8 cellular contexts compared by ENCODE assay signal in genomic region chr11:37504066-37504611, GRCh38.
DNase-seq lines count a peak whose midpoint lies in the region; FAIRE-seq and TF ChIP-seq lines count a peak whose summit lies in the region.

No MANE protein-coding gene starts in this region.

- H3K18ac ChIP-seq in H1 (ENCODE audit: extremely low read depth, low read length), result no peak overlapping the region

- H3K4me1 Mint-ChIP-seq in activated CD4-positive, alpha-beta T cell treated with anti-CD3 and anti-CD28 coated beads, Interleukin-2, amount 10 ng/mL, durations not matched to agents 7 days and 5 days, result peaks cover 1% of the 10 kb centered on the region

- H3K36me3 Mint-ChIP-seq in activated CD4-positive, alpha-beta T cell treated with anti-CD3 and anti-CD28 coated beads, Interleukin-2, amount 10 ng/mL, durations not matched to agents 7 days and 5 days (ENCODE audit: low read depth), result no peaks in the 10 kb centered on the region

- no peak overlapping the region for H2AK5ac ChIP-seq in H1 (ENCODE audit: low read depth, low read length)

- no peak overlapping the region for H2BK15ac ChIP-seq in H1 (ENCODE audit: low read length)

- H4K8ac ChIP-seq in H1 (ENCODE audit: extremely low read depth, insufficient read depth, low read length), result no peak overlapping the region

- no peak overlapping the region for H4K91ac ChIP-seq in H1 (replicated peaks; ENCODE audit: insufficient read length, low read length)

- H2BK20ac ChIP-seq in H1 (ENCODE audit: low read length), result no peak overlapping the region

- no peak for FAIRE-seq in H1 (lab: Jason Lieb, UNC)

- TF ChIP-seq EP300 in H1 (IDR thresholded peaks at IDR 0.05; ENCODE audit: borderline replicate concordance in 1 of 2, low read depth in 2 of 2, low read length in 2 of 2), result no peak

- H2AFZ ChIP-seq in GM23248 (no peak overlapping the region), H1 (ENCODE audit: low read length) (peak overlapping the region; percentile 57; the same call in 1 of the 2 replicates), smooth muscle cell (ENCODE audit: low read depth) (no peak overlapping the region)

- WGBS in GM23248 (ENCODE audit: low coverage in 1 of 2, low lambda C conversion rate in 2 of 2, missing lambda C conversion rate in 2 of 2), 2 experiments, result 16 to 17% methylated on average over 3 of the region's 3 CpGs
- 68% methylated on average over 3 of the region's 3 CpGs; no CpG with 5 or more reads in 1 of the 2 experiments for WGBS in H1 (ENCODE audit: extremely low coverage in 1 of 2, insufficient coverage in 1 of 2, insufficient read length in 1 of 2, insufficient replicate concordance in 2 of 2, low coverage in 1 of 2, low lambda C conversion rate in 2 of 2, missing lambda C conversion rate in 1 of 2), 2 experiments
- WGBS in smooth muscle cell (ENCODE audit: low lambda C conversion rate), result 5% methylated on average over 3 of the region's 3 CpGs

- no peak overlapping the region for H3K9ac ChIP-seq in GM23248
- H3K9ac ChIP-seq in HUES48 (ENCODE audit: low read depth, low read length), result no peak overlapping the region; the same call in 1 of the 2 replicates
- H3K9ac ChIP-seq in H1 (replicated peaks in 1 of 4; ENCODE audit: extremely low read depth in 1 of 4, low read depth in 3 of 4, low read length in 3 of 4), result no peak overlapping the region
- H3K9ac ChIP-seq in smooth muscle cell (ENCODE audit: low read depth), result peak overlapping the region; percentile 72

- peak; percentile 38 for DNase-seq in GM13977 (ENCODE audit: low spot score)
- peak; percentile 33 for DNase-seq in GM23248
- DNase-seq in H1 (ENCODE audit: low read depth in 1 of 2, low spot score in 2 of 2), result no peak
- no peak for DNase-seq in smooth muscle cell (lab: John Stamatoyannopoulos, UW; ENCODE audit: unreplicated experiment)
- DNase-seq in NCI-H82 treated with DMSO at 0.1 percent for 48 hours (lab: John Stamatoyannopoulos, UW; ENCODE audit: unreplicated experiment), result no peak
- no peak for DNase-seq in activated CD4-positive, alpha-beta T cell treated with anti-CD3 and anti-CD28 coated beads, Interleukin-2, amount 10 ng/mL, durations not matched to agents 7 days and 5 days
- DNase-seq in NCI-H510A (lab: John Stamatoyannopoulos, UW), result no peak

- no peak overlapping the region for H2BK120ac ChIP-seq in H1 (replicated peaks; ENCODE audit: low read depth, low read length)

- no peak overlapping the region for H3K14ac ChIP-seq in H1 (ENCODE audit: insufficient read length)

- no peak overlapping the region for H3K4ac ChIP-seq in H1 (replicated peaks; ENCODE audit: insufficient read length, low read depth, low read length)

- in situ Hi-C loops in GM13977 (cut with MboI; ENCODE audit: low pct_unique_long_range_greater_than_20kb, low sequenced_read_pairs, unreplicated experiment) (no loop called here), GM23248 (cut with MboI) (no loop called here)

- no peak overlapping the region for H3K4me3 ChIP-seq in GM23248
- H3K4me3 ChIP-seq in HUES48 (ENCODE audit: low read depth, low read length), result no peak overlapping the region
- no peak overlapping the region for H3K4me3 ChIP-seq in H1 (ENCODE audit: extremely low read depth in 1 of 4, insufficient read depth in 2 of 4, low read depth in 3 of 4, low read length in 4 of 4)
- H3K4me3 ChIP-seq in smooth muscle cell, result no peak overlapping the region

- H3K79me2 ChIP-seq in GM23248 (ENCODE audit: insufficient read depth) (no peaks in the 10 kb centered on the region), H1 (ENCODE audit: control insufficient read depth in 1 of 2, insufficient read depth in 2 of 2, low read length in 2 of 2) (no peaks in the 10 kb centered on the region), smooth muscle cell (ENCODE audit: low read depth) (no peaks in the 10 kb centered on the region)

- H3K56ac ChIP-seq in H1 (replicated peaks; ENCODE audit: insufficient read length, low read depth, low read length), result no peak overlapping the region

- TF ChIP-seq POLR2A in H1 (IDR thresholded peaks at IDR 0.05; ENCODE audit: control extremely low read depth in 1 of 2, low read depth in 2 of 2, low read length in 2 of 2), result no peak

- H3F3A ChIP-seq in GM23248 (ENCODE audit: insufficient read depth) (no peaks in the 10 kb centered on the region), smooth muscle cell (ENCODE audit: low read depth) (peaks cover 10% of the 10 kb centered on the region)

- H3K4me1 ChIP-seq in GM23248 (ENCODE audit: insufficient read depth) (no peaks in the 10 kb centered on the region), HUES48 (ENCODE audit: control insufficient read depth, insufficient read depth, low read length) (peaks cover 31% of the 10 kb centered on the region), H1 (replicated peaks in 1 of 4; ENCODE audit: control insufficient read depth in 3 of 4, insufficient read depth in 4 of 4, low read length in 3 of 4) (peaks cover 0 to 18% (median 6%) of the 10 kb centered on the region in 4 experiments; a peak in 2 of 7 replicates), smooth muscle cell (ENCODE audit: low read depth) (peaks cover 14% of the 10 kb centered on the region)

- H3K9me2 ChIP-seq in GM23248 (ENCODE audit: insufficient read depth), result no peaks in the 10 kb centered on the region

- H3K9me3 Mint-ChIP-seq in activated CD4-positive, alpha-beta T cell treated with anti-CD3 and anti-CD28 coated beads, Interleukin-2, amount 10 ng/mL, durations not matched to agents 7 days and 5 days, result peaks cover 5% of the 10 kb centered on the region

- no peaks in the 10 kb centered on the region for H3K27me3 ChIP-seq in GM23248 (replicated peaks; ENCODE audit: insufficient read depth)
- H3K27me3 ChIP-seq in HUES48 (ENCODE audit: control insufficient read depth, insufficient read depth, low read length), result no peaks in the 10 kb centered on the region
- H3K27me3 ChIP-seq in H1 (replicated peaks in 1 of 4; ENCODE audit: control insufficient read depth in 3 of 4, extremely low read depth in 1 of 4, insufficient read depth in 3 of 4, low read length in 3 of 4), result no peaks in the 10 kb centered on the region
- no peaks in the 10 kb centered on the region for H3K27me3 ChIP-seq in smooth muscle cell (ENCODE audit: low read depth)

- POLR2A ChIA-PET in H1 (lab: Charles Lee; ENCODE audit: partially characterized antibody), result interaction anchor here (0.7 kb wide), 1 partner anchor 1211 kb away, joined by 3 read pairs; no protein-coding TSS in a partner anchor
- POLR2A ChIA-PET in activated CD4-positive, alpha-beta T cell treated with anti-CD3 and anti-CD28 coated beads, Interleukin-2, amount 10 ng/mL, durations not matched to agents 7 days and 5 days (lab: Charles Lee), result no interaction called here

- H3K4me3 Mint-ChIP-seq in activated CD4-positive, alpha-beta T cell treated with anti-CD3 and anti-CD28 coated beads, Interleukin-2, amount 10 ng/mL, durations not matched to agents 7 days and 5 days, result no peak overlapping the region

- no peak for TF ChIP-seq RAD21 in H1 (IDR thresholded peaks at IDR 0.05 in 1 of 2, conservative IDR thresholded peaks at IDR 0.05 in 1 of 2; ENCODE audit: low read depth in 2 of 2, low read length in 2 of 2)

- H3K27me3 Mint-ChIP-seq in activated CD4-positive, alpha-beta T cell treated with anti-CD3 and anti-CD28 coated beads, Interleukin-2, amount 10 ng/mL, durations not matched to agents 7 days and 5 days, result no peaks in the 10 kb centered on the region

- no peaks in the 10 kb centered on the region for H3K9me3 ChIP-seq in GM23248 (ENCODE audit: low read depth)
- no peaks in the 10 kb centered on the region for H3K9me3 ChIP-seq in HUES48 (ENCODE audit: control insufficient read depth, insufficient read depth, low read length)
- H3K9me3 ChIP-seq in H1 (ENCODE audit: insufficient read depth in 2 of 2, low read depth in 1 of 2, low read length in 1 of 2), result no peaks in the 10 kb centered on the region
- no peaks in the 10 kb centered on the region for H3K9me3 ChIP-seq in smooth muscle cell (replicated peaks; ENCODE audit: low read depth)

- no peaks in the 10 kb centered on the region for H3K79me1 ChIP-seq in H1 (ENCODE audit: low read depth, low read length)

- H3K27ac ChIP-seq in GM23248 (0 out of 2 replicates have a peak overlapping the region, but pooled peaks have one; percentile 36), HUES48 (ENCODE audit: low read depth, low read length) (peak overlapping the region; percentile 76), H1 (ENCODE audit: low read depth, low read length) (no peak overlapping the region), smooth muscle cell (ENCODE audit: low read depth) (peak overlapping the region; percentile 94)

- no peak overlapping the region for H2BK5ac ChIP-seq in H1 (ENCODE audit: low read depth, low read length)

- CTCF ChIA-PET in H1 (lab: Charles Lee; ENCODE audit: partially characterized antibody), result interaction anchor here (0.7 kb wide), 1 partner anchor 103 kb away, joined by 3 read pairs; no protein-coding TSS in a partner anchor
- CTCF ChIA-PET in activated CD4-positive, alpha-beta T cell treated with anti-CD3 and anti-CD28 coated beads, Interleukin-2, amount 10 ng/mL, durations not matched to agents 7 days and 5 days (lab: Charles Lee), result no interaction called here

- H3K4me2 ChIP-seq in GM23248 (ENCODE audit: unreplicated experiment) (no peak overlapping the region), H1 (ENCODE audit: insufficient read depth in 1 of 2, low read depth in 2 of 2, low read length in 2 of 2) (peak overlapping the region; percentile 1 to 40; a peak in 2 of 4 replicates), smooth muscle cell (peak overlapping the region; percentile 64)

- no peak for TF ChIP-seq CTCF in GM13977 (IDR thresholded peaks at IDR 0.05; ENCODE audit: extremely low read depth, insufficient read depth, missing control alignments)
- TF ChIP-seq CTCF in H1 (IDR thresholded peaks at IDR 0.05; ENCODE audit: control extremely low read depth in 1 of 3, insufficient read depth in 1 of 3, low read depth in 1 of 3, low read length in 3 of 3), result no peak
- TF ChIP-seq CTCF in smooth muscle cell (IDR thresholded peaks at IDR 0.05; ENCODE audit: borderline replicate concordance, insufficient read depth, poor library complexity, severe bottlenecking), result no peak

- H4K5ac ChIP-seq in H1 (ENCODE audit: insufficient read length, low read depth, low read length), result no peak overlapping the region

- H3K36me3 ChIP-seq in GM23248 (ENCODE audit: low read depth) (no peaks in the 10 kb centered on the region), HUES48 (ENCODE audit: control insufficient read depth, insufficient read depth, low read length) (no peaks in the 10 kb centered on the region), H1 (ENCODE audit: control insufficient read depth in 2 of 4, insufficient read depth in 4 of 4, low read length in 3 of 4) (no peaks in the 10 kb centered on the region), smooth muscle cell (ENCODE audit: low read depth) (no peaks in the 10 kb centered on the region)

- H2BK12ac ChIP-seq in H1 (ENCODE audit: low read depth, low read length), result no peak overlapping the region

- H3K27ac Mint-ChIP-seq in activated CD4-positive, alpha-beta T cell treated with anti-CD3 and anti-CD28 coated beads, Interleukin-2, amount 10 ng/mL, durations not matched to agents 7 days and 5 days, result no peak overlapping the region

- H3K23me2 ChIP-seq in H1 (ENCODE audit: low read depth, low read length), result no peaks in the 10 kb centered on the region; the same call in 1 of the 2 replicates

- no peaks in the 10 kb centered on the region for H4K20me1 ChIP-seq in GM23248 (ENCODE audit: insufficient read depth)
- no peaks in the 10 kb centered on the region for H4K20me1 ChIP-seq in H1 (replicated peaks in 1 of 2; ENCODE audit: control insufficient read depth in 1 of 2, insufficient read depth in 2 of 2, low read length in 2 of 2)
- H4K20me1 ChIP-seq in smooth muscle cell (ENCODE audit: low read depth), result no peaks in the 10 kb centered on the region

- H3K23ac ChIP-seq in H1 (ENCODE audit: insufficient read length), result no peak overlapping the region

Comparison
In these comparisons a context has a peak if more than half of its experiments do, and no peak if none do; other contexts are left out.
1. DNase-seq: peak in GM13977 (single experiment) and GM23248 (single experiment); none in H1 (0 of 2), smooth muscle cell (single experiment), NCI-H82 treated with DMSO at 0.1 percent for 48 hours (single experiment), activated CD4-positive, alpha-beta T cell treated with anti-CD3 and anti-CD28 coated beads, Interleukin-2, amount 10 ng/mL, durations not matched to agents 7 days and 5 days (single experiment) and NCI-H510A (single experiment).